32 cellular contexts compared by ENCODE assay signal in the genomic region with DNA sequence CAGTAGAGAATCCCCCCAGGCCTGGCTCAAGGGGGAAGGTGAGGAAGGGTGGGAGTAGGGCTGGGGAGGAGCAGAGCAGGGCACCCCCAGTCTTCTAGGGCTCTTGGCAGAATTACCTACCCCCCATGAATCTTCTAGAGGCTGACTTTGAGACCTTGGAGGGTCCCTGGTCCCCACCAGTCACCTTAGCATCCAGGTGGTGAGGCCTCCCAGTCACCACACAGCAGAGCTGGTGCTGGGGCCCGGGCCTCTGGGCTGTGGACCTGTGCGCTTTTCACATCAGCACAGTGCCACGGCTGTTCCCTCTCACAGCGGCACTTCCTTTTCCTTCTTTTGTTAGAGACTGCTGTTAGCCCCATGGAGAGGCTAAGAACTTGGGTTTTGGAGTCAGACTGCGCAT.
"Had no signal": no experiment of that assay in that cellular context is flagged by ENCODE, and none has a peak within 500 bp of the region (broad histone marks: within the 10 kb centered on the region; RNA-seq: fewer than 3 reads in every experiment).

No MANE protein-coding gene starts in this region.

- H3K27me3 ChIP-seq: ascending aorta had no signal

- DNase-seq: activated B cell treated with CpG ODN at 0.5 μM for 24 hours; activated CD4-positive, alpha-beta memory T cell treated with anti-CD3 and anti-CD28 coated beads for 36 hours; activated CD4-positive, alpha-beta T cell treated with anti-CD3 and anti-CD28 coated beads for 4 hours; activated CD4-positive, alpha-beta T cell treated with anti-CD3 and anti-CD28 coated beads, Interleukin-2, amount 10 ng/mL, durations not matched to agents 7 days and 5 days; activated CD4-positive, CD25-positive, alpha-beta regulatory T cell treated with anti-CD3 and anti-CD28 coated beads, Interleukin-2, amount 50 U/mL, for 72 hours; activated CD8-positive, alpha-beta memory T cell treated with anti-CD3 and anti-CD28 coated beads for 24 hours; activated CD8-positive, alpha-beta memory T cell treated with anti-CD3 and anti-CD28 coated beads, Interleukin-2, amount 10 ng/mL, durations not matched to agents 7 days and 5 days; activated CD8-positive, alpha-beta memory T cell treated with anti-CD3 and anti-CD28 coated beads, Interleukin-2, amount 50 U/mL, for 48 hours; activated CD8-positive, alpha-beta T cell treated with anti-CD3 and anti-CD28 coated beads for 36 hours; activated gamma-delta T cell; activated naive CD4-positive, alpha-beta T cell treated with anti-CD3 and anti-CD28 coated beads, Interleukin-2, amount 10 ng/mL, durations not matched to agents 7 days and 5 days; activated naive CD4-positive, alpha-beta T cell treated with Interleukin-2 at 50 U/mL for 16 hours; activated naive CD8-positive, alpha-beta T cell treated with anti-CD3 and anti-CD28 coated beads, Interleukin-2, amount 10 ng/mL, durations not matched to agents 7 days and 5 days; activated naive CD8-positive, alpha-beta T cell treated with anti-CD3 and anti-CD28 coated beads, Interleukin-2, amount 50 U/mL, for 24 hours; activated T-cell treated with anti-CD3 and anti-CD28 coated beads, Interleukin-2, amount 50 U/mL, for 24 hours; amygdala; anterior cingulate cortex; caudate nucleus; cerebellar nuclear complex; SW 1271; T-helper 1 cell; T-helper 9 cell had no signal

- H3K4me3 ChIP-seq: ascending aorta, cardiac muscle cell had no signal

- H3K27me3 Mint-ChIP-seq: activated CD8-positive, alpha-beta T cell treated with anti-CD3 and anti-CD28 coated beads for 36 hours; activated naive CD4-positive, alpha-beta T cell treated with anti-CD3 and anti-CD28 coated beads, Interleukin-2, amount 50 U/mL, for 24 hours; activated T-cell treated with anti-CD3 and anti-CD28 coated beads, Interleukin-2, amount 50 U/mL, for 24 hours had no signal

- H3K4me1 ChIP-seq: ascending aorta had no signal

- ATAC-seq: activated CD8-positive, alpha-beta memory T cell treated with anti-CD3 and anti-CD28 coated beads, Interleukin-2, amount 10 ng/mL, durations not matched to agents 7 days and 5 days; activated CD8-positive, alpha-beta T cell treated with anti-CD3 and anti-CD28 coated beads for 36 hours; activated naive CD8-positive, alpha-beta T cell treated with anti-CD3 and anti-CD28 coated beads, Interleukin-2, amount 50 U/mL, for 24 hours had no signal

- H3K27ac ChIP-seq: ascending aorta, cardiac muscle cell, VCaP had no signal

- H3K9me3 ChIP-seq: ascending aorta had no signal

- H3K9me3 Mint-ChIP-seq: activated B cell treated with CpG ODN at 0.5 μM for 24 hours; activated CD4-positive, alpha-beta memory T cell treated with anti-CD3 and anti-CD28 coated beads for 36 hours; activated CD8-positive, alpha-beta T cell treated with anti-CD3 and anti-CD28 coated beads for 36 hours; activated naive CD4-positive, alpha-beta T cell treated with anti-CD3 and anti-CD28 coated beads, Interleukin-2, amount 10 ng/mL, durations not matched to agents 7 days and 5 days; activated naive CD4-positive, alpha-beta T cell treated with anti-CD3 and anti-CD28 coated beads, Interleukin-2, amount 50 U/mL, for 24 hours; activated naive CD8-positive, alpha-beta T cell treated with anti-CD3 and anti-CD28 coated beads, Interleukin-2, amount 10 ng/mL, durations not matched to agents 7 days and 5 days; activated naive CD8-positive, alpha-beta T cell treated with anti-CD3 and anti-CD28 coated beads, Interleukin-2, amount 50 U/mL, for 24 hours; activated T-cell treated with anti-CD3 and anti-CD28 coated beads, Interleukin-2, amount 50 U/mL, for 24 hours; activated T-helper 2 cell treated with anti-CD3 and anti-CD28 coated beads, Interferon-gamma antibody, Interleukin-2, Interleukin-4, amounts not matched to agents 10 μg/mL and 5 μg/mL and 100 μg/mL, durations not matched to agents 14 hours and 24 hours and 36 hours; central memory CD8-positive, alpha-beta T cell; T-helper 1 cell treated with Interleukin-12 subunit alpha and Interleukin-12 subunit beta and Interleukin-4 antibody, amounts not matched to agents 30 μg/mL and 1 μg/mL, for 36 hours; T-helper 2 cell treated with Interferon-gamma antibody and Interleukin-4, amounts not matched to agents 5 μg/mL and 100 μg/mL, for 36 hours had no signal

- H3K4me3 Mint-ChIP-seq: activated B cell treated with CpG ODN at 0.5 μM for 24 hours; activated CD4-positive, alpha-beta memory T cell treated with anti-CD3 and anti-CD28 coated beads for 36 hours; activated CD4-positive, alpha-beta T cell treated with anti-CD3 and anti-CD28 coated beads, Interleukin-2, amount 10 ng/mL, durations not matched to agents 7 days and 5 days; activated CD8-positive, alpha-beta memory T cell treated with anti-CD3 and anti-CD28 coated beads, Interleukin-2, amount 10 ng/mL, durations not matched to agents 7 days and 5 days; activated CD8-positive, alpha-beta T cell treated with anti-CD3 and anti-CD28 coated beads for 36 hours; activated naive CD4-positive, alpha-beta T cell treated with anti-CD3 and anti-CD28 coated beads, Interleukin-2, amount 10 ng/mL, durations not matched to agents 7 days and 5 days; activated naive CD4-positive, alpha-beta T cell treated with anti-CD3 and anti-CD28 coated beads, Interleukin-2, amount 50 U/mL, for 24 hours; activated naive CD8-positive, alpha-beta T cell; activated naive CD8-positive, alpha-beta T cell treated with anti-CD3 and anti-CD28 coated beads, Interleukin-2, amount 10 ng/mL, durations not matched to agents 7 days and 5 days; activated naive CD8-positive, alpha-beta T cell treated with anti-CD3 and anti-CD28 coated beads, Interleukin-2, amount 50 U/mL, for 24 hours; activated T-cell treated with anti-CD3 and anti-CD28 coated beads, Interleukin-2, amount 50 U/mL, for 24 hours; brain; central memory CD8-positive, alpha-beta T cell; T-helper 1 cell treated with Interleukin-12 subunit alpha and Interleukin-12 subunit beta and Interleukin-4 antibody, amounts not matched to agents 30 μg/mL and 1 μg/mL, for 36 hours; T-helper 2 cell treated with Interferon-gamma antibody and Interleukin-4, amounts not matched to agents 5 μg/mL and 100 μg/mL, for 36 hours had no signal

- H3K36me3 ChIP-seq: ascending aorta, cardiac muscle cell had no signal

- H3K4me1 Mint-ChIP-seq: activated B cell treated with CpG ODN at 0.5 μM for 24 hours; activated CD8-positive, alpha-beta memory T cell treated with anti-CD3 and anti-CD28 coated beads, Interleukin-2, amount 10 ng/mL, durations not matched to agents 7 days and 5 days; activated naive CD4-positive, alpha-beta T cell treated with anti-CD3 and anti-CD28 coated beads, Interleukin-2, amount 10 ng/mL, durations not matched to agents 7 days and 5 days; activated naive CD8-positive, alpha-beta T cell treated with anti-CD3 and anti-CD28 coated beads, Interleukin-2, amount 10 ng/mL, durations not matched to agents 7 days and 5 days; activated naive CD8-positive, alpha-beta T cell treated with anti-CD3 and anti-CD28 coated beads, Interleukin-2, amount 50 U/mL, for 24 hours; central memory CD8-positive, alpha-beta T cell had no signal

- H3K36me3 Mint-ChIP-seq: activated CD4-positive, alpha-beta memory T cell treated with anti-CD3 and anti-CD28 coated beads for 36 hours; activated CD8-positive, alpha-beta memory T cell treated with anti-CD3 and anti-CD28 coated beads, Interleukin-2, amount 10 ng/mL, durations not matched to agents 7 days and 5 days; activated naive CD4-positive, alpha-beta T cell treated with anti-CD3 and anti-CD28 coated beads, Interleukin-2, amount 10 ng/mL, durations not matched to agents 7 days and 5 days; activated naive CD4-positive, alpha-beta T cell treated with anti-CD3 and anti-CD28 coated beads, Interleukin-2, amount 50 U/mL, for 24 hours; activated naive CD8-positive, alpha-beta T cell; activated naive CD8-positive, alpha-beta T cell treated with anti-CD3 and anti-CD28 coated beads, Interleukin-2, amount 10 ng/mL, durations not matched to agents 7 days and 5 days; brain had no signal

- H3K27ac Mint-ChIP-seq: activated B cell treated with CpG ODN at 0.5 μM for 24 hours; activated CD4-positive, alpha-beta memory T cell treated with anti-CD3 and anti-CD28 coated beads for 36 hours; activated CD4-positive, alpha-beta T cell treated with anti-CD3 and anti-CD28 coated beads, Interleukin-2, amount 10 ng/mL, durations not matched to agents 7 days and 5 days; activated CD8-positive, alpha-beta memory T cell treated with anti-CD3 and anti-CD28 coated beads, Interleukin-2, amount 10 ng/mL, durations not matched to agents 7 days and 5 days; activated CD8-positive, alpha-beta T cell treated with anti-CD3 and anti-CD28 coated beads for 36 hours; activated naive CD4-positive, alpha-beta T cell treated with anti-CD3 and anti-CD28 coated beads, Interleukin-2, amount 10 ng/mL, durations not matched to agents 7 days and 5 days; activated naive CD4-positive, alpha-beta T cell treated with anti-CD3 and anti-CD28 coated beads, Interleukin-2, amount 50 U/mL, for 24 hours; activated naive CD8-positive, alpha-beta T cell; activated naive CD8-positive, alpha-beta T cell treated with anti-CD3 and anti-CD28 coated beads, Interleukin-2, amount 10 ng/mL, durations not matched to agents 7 days and 5 days; activated naive CD8-positive, alpha-beta T cell treated with anti-CD3 and anti-CD28 coated beads, Interleukin-2, amount 50 U/mL, for 24 hours; activated T-cell treated with anti-CD3 and anti-CD28 coated beads, Interleukin-2, amount 50 U/mL, for 24 hours; activated T-helper 2 cell treated with anti-CD3 and anti-CD28 coated beads, Interferon-gamma antibody, Interleukin-2, Interleukin-4, amounts not matched to agents 10 μg/mL and 5 μg/mL and 100 μg/mL, durations not matched to agents 14 hours and 24 hours and 36 hours; brain; T-helper 1 cell treated with Interleukin-12 subunit alpha and Interleukin-12 subunit beta and Interleukin-4 antibody, amounts not matched to agents 30 μg/mL and 1 μg/mL, for 36 hours; T-helper 2 cell treated with Interferon-gamma antibody and Interleukin-4, amounts not matched to agents 5 μg/mL and 100 μg/mL, for 36 hours had no signal
